8 cellular contexts compared by ENCODE assay signal in genomic region chr11:612201-612960, GRCh38. TPM values are rescaled to one million over a fixed set of nuclear protein-coding genes. Genes with fewer than 3 reads are reported as not detected.
DNase-seq lines count a peak whose midpoint lies in the region; ATAC-seq, FAIRE-seq and TF ChIP-seq lines count a peak whose summit lies in the region.

No MANE protein-coding gene starts in this region.

- peaks cover 27% of the 10 kb centered on the region; the same call in 1 of the 2 replicates for H3K79me2 ChIP-seq in HCT116 (ENCODE audit: insufficient read depth, low read length)

- H3K9ac ChIP-seq in HCT116 (ENCODE audit: low read length): no peak overlapping the region

- POLR2A ChIA-PET in HCT116 (lab: Charles Lee): interaction anchor here (1.0 kb wide), 1 partner anchor 57 kb away, joined by 3 read pairs; no protein-coding TSS in a partner anchor

- peaks cover 23 to 25% of the 10 kb centered on the region in 2 experiments; a peak in 3 of 4 replicates for H3K36me3 ChIP-seq in HCT116 (ENCODE audit: control insufficient read depth in 1 of 2, insufficient read depth in 2 of 2, low read length in 2 of 2)

- no peak overlapping the region for H3K4me3 Mint-ChIP-seq in CD14-positive monocyte
- peak overlapping the region; percentile 54 for H3K4me3 Mint-ChIP-seq in activated T-cell treated with anti-CD3 and anti-CD28 coated beads, Interleukin-2, amount 50 U/mL, for 4 hours

- H3K27me3 Mint-ChIP-seq in CD14-positive monocyte (ENCODE audit: low read depth in 3 of 3): peaks cover 0 to 1% (median 0%) of the 10 kb centered on the region in 3 donors
- H3K27me3 Mint-ChIP-seq in activated T-cell treated with anti-CD3 and anti-CD28 coated beads, Interleukin-2, amount 50 U/mL, for 4 hours (ENCODE audit: low read depth): no peaks in the 10 kb centered on the region

- H3K27ac ChIP-seq in HCT116 (ENCODE audit: low read depth, low read length): peak overlapping the region; percentile 47; the same call in 1 of the 2 replicates

- peaks cover 13% of the 10 kb centered on the region; the same call in 1 of the 2 replicates for H4K20me1 ChIP-seq in HCT116 (ENCODE audit: insufficient read depth)

- RAD21 ChIA-PET in HCT116 (lab: Charles Lee; ENCODE audit: low non-redundant PET in 1 of 2, low total read pairs in 2 of 2, uncharacterized antibody in 2 of 2, unreplicated experiment in 2 of 2): no interaction called here

- CTCF ChIA-PET in HCT116 (lab: Charles Lee): interaction anchor here (0.8 to 1.8 kb wide), 3 partner anchors 12 to 58 kb away, joined by 3 to 4 read pairs (median 3); no protein-coding TSS in a partner anchor

- H3K4me2 ChIP-seq in HCT116 (ENCODE audit: low read length): no peak overlapping the region

- peak overlapping the region; percentile 61 to 94 (median 86) for H3K27ac Mint-ChIP-seq in CD14-positive monocyte

- peaks cover 42 to 63% of the 10 kb centered on the region in 2 donors for H3K36me3 Mint-ChIP-seq in CD14-positive monocyte
- peaks cover 7% of the 10 kb centered on the region for H3K36me3 Mint-ChIP-seq in activated T-cell treated with anti-CD3 and anti-CD28 coated beads, Interleukin-2, amount 50 U/mL, for 4 hours (ENCODE audit: insufficient read depth)

- peaks cover 26% of the 10 kb centered on the region for H3K4me1 Mint-ChIP-seq in CD14-positive monocyte
- peaks cover 15% of the 10 kb centered on the region for H3K4me1 Mint-ChIP-seq in activated T-cell treated with anti-CD3 and anti-CD28 coated beads, Interleukin-2, amount 50 U/mL, for 4 hours (ENCODE audit: low read depth)

- H3K4me3 ChIP-seq in HCT116 (replicated peaks in 1 of 2; ENCODE audit: low read depth in 1 of 2, low read length in 2 of 2): no peak overlapping the region

- intact Hi-C loops in CD14-positive monocyte (cut with micrococcal nuclease) (loop anchor here (5.0 kb wide), 1 partner anchor 35 kb away; the partner anchor contains the start of gene PHRF1 (in 2 of the 2)), HCT116 (cut with micrococcal nuclease) (loop anchor here (1.0 to 2.0 kb wide), 2 partner anchors 36 to 53 kb away; partner anchors contain the start of gene PHRF1)

- DNase-seq in CD14-positive monocyte (ENCODE audit: low spot score) (peak; percentile 44), HCT116 (ENCODE audit: low read depth, low spot score) (peak; percentile 16), lung microvascular endothelial cell (ENCODE audit: low read depth in 2 of 2) (peak; percentile 25 to 46), H54 (ENCODE audit: insufficient read length, low spot score) (no peak), SHP77 treated with DMSO at 0.1 percent for 48 hours (lab: John Stamatoyannopoulos, UW) (no peak), mesenteric fat pad (ENCODE audit: low spot score) (no peak)
- DNase-seq in activated T-cell treated with anti-CD3 and anti-CD28 coated beads, Interleukin-2, amount 50 U/mL, for 4 hours: no peak
- DNase-seq in stimulated activated CD4-positive, alpha-beta T cell treated with anti-CD3 and anti-CD28 coated beads, Interleukin-2, amount 100 ng/mL, for 24 hours: no peak

- no peaks in the 10 kb centered on the region for H3K9me3 Mint-ChIP-seq in CD14-positive monocyte
- no peaks in the 10 kb centered on the region for H3K9me3 Mint-ChIP-seq in activated T-cell treated with anti-CD3 and anti-CD28 coated beads, Interleukin-2, amount 50 U/mL, for 4 hours

- peak; percentile 13; the same call in 1 of the 2 replicates for ATAC-seq in HCT116
- ATAC-seq in activated T-cell treated with anti-CD3 and anti-CD28 coated beads, Interleukin-2, amount 50 U/mL, for 4 hours: no peak

- no peak for FAIRE-seq in H54 (lab: Jason Lieb, UNC)

- no peaks in the 10 kb centered on the region for H3K9me3 ChIP-seq in HCT116 (ENCODE audit: control insufficient read depth in 1 of 2, insufficient read depth in 1 of 2, low read depth in 1 of 2, low read length in 2 of 2)

- no peaks in the 10 kb centered on the region for H3K27me3 ChIP-seq in HCT116 (ENCODE audit: insufficient read depth, low read length)

- H3K4me1 ChIP-seq in HCT116 (ENCODE audit: control insufficient read depth in 1 of 2, insufficient read depth in 2 of 2, low read length in 2 of 2): peaks cover 8 to 42% of the 10 kb centered on the region in 2 experiments

- TF ChIP-seq CTCF in CD14-positive monocyte (IDR thresholded peaks at IDR 0.05) (peak; percentile 27), HCT116 (IDR thresholded peaks at IDR 0.05 in 2 of 3, conservative IDR thresholded peaks at IDR 0.05 in 1 of 3; ENCODE audit: borderline replicate concordance in 1 of 3, insufficient read depth in 1 of 3, low read depth in 2 of 3, low read length in 2 of 3) (peak in 2 of 3 experiments; percentile 61 to 62; a peak in 4 of 6 replicates)

- H2AFZ ChIP-seq in HCT116 (ENCODE audit: low read depth, low read length, poor library complexity, severe bottlenecking): no peak overlapping the region

- BruUV-seq in HCT116 (replicated peaks; lab: Mats Ljungman, UMichigan): no TSS peak

- no peaks in the 10 kb centered on the region for H3K9me2 ChIP-seq in HCT116 (ENCODE audit: insufficient read depth)

- TF ChIP-seq RAD21 in HCT116 (IDR thresholded peaks at IDR 0.05; ENCODE audit: low read depth): no peak

- TF ChIP-seq POLR2A in HCT116 (IDR thresholded peaks at IDR 0.05; ENCODE audit: borderline replicate concordance, extremely low read depth, insufficient read depth, insufficient read length): no peak
- no peak for TF ChIP-seq POLR2A in H54 (IDR thresholded peaks at IDR 0.05; ENCODE audit: low read depth, low read length)

TF ChIP-seq in HCT116, 20 proteins besides CTCF, POLR2A, EP300 and RAD21 (continues in another document):
- no peak for TF ChIP-seq REST (IDR thresholded peaks at IDR 0.05; ENCODE audit: low read depth)
- no peak for TF ChIP-seq MAX (IDR thresholded peaks at IDR 0.05)
- no peak for TF ChIP-seq JUND (IDR thresholded peaks at IDR 0.05)
- no peak for TF ChIP-seq EZH2phosphoT487 (IDR thresholded peaks at IDR 0.05; ENCODE audit: borderline replicate concordance)
- TF ChIP-seq CBX3 (IDR thresholded peaks at IDR 0.05; ENCODE audit: low read depth): no peak
- no peak for TF ChIP-seq FOSL1 (IDR thresholded peaks at IDR 0.05; ENCODE audit: low read depth)
- TF ChIP-seq ELF1 (IDR thresholded peaks at IDR 0.05; ENCODE audit: borderline replicate concordance, low read depth): no peak
- TF ChIP-seq EGR1 (IDR thresholded peaks at IDR 0.05; ENCODE audit: low read depth): no peak
- TF ChIP-seq SIN3A (IDR thresholded peaks at IDR 0.05; ENCODE audit: low read depth): peak; percentile 62

RNA-seq across cellular contexts. Expression of gene IRF7, which starts 3.4 kb away (rescaled TPM):
- polyA plus RNA-seq in CD14-positive monocyte: 10 to 100 TPM; 38.6 to 42.9 TPM
- total RNA-seq in HCT116 (2021; ENCODE audit: unreplicated experiment): 15.2 TPM
- polyA plus RNA-seq in HCT116 (2012): 17.9 and 24.9 TPM in 2 replicates
- 10 to 100 TPM; 16.3 to 26.7 (median 17.7) TPM for total RNA-seq in activated T-cell treated with anti-CD3 and anti-CD28 coated beads, Interleukin-2, amount 50 U/mL, for 4 hours
- total RNA-seq in lung microvascular endothelial cell: 7.6 and 10.9 TPM in 2 replicates
- total RNA-seq in mesenteric fat pad: 29.1 TPM

RNA-seq across cellular contexts. Expression of gene CDHR5, which starts 12.4 kb away (rescaled TPM):
- under 1 TPM; 0.18 TPM for polyA plus RNA-seq in CD14-positive monocyte
- total RNA-seq in HCT116 (2021; ENCODE audit: unreplicated experiment) (not detected), lung microvascular endothelial cell (not detected in 2 replicates), mesenteric fat pad (1.1 TPM)
- polyA plus RNA-seq in HCT116 (2012): 0.13 and 0.44 TPM in 2 replicates
- total RNA-seq in activated T-cell treated with anti-CD3 and anti-CD28 coated beads, Interleukin-2, amount 50 U/mL, for 4 hours: not detected

RNA-seq across cellular contexts. Expression of gene SCT, which starts 14.6 kb away (rescaled TPM):
- polyA plus RNA-seq in CD14-positive monocyte: not detected
- not detected for total RNA-seq in HCT116 (2021; ENCODE audit: unreplicated experiment)
- polyA plus RNA-seq in HCT116 (2012): not detected in 2 replicates
- not detected for total RNA-seq in activated T-cell treated with anti-CD3 and anti-CD28 coated beads, Interleukin-2, amount 50 U/mL, for 4 hours
- total RNA-seq in lung microvascular endothelial cell: not detected in 2 replicates
- not detected for total RNA-seq in mesenteric fat pad

RNA-seq across cellular contexts. Expression of gene DRD4, which starts 24.7 kb away (rescaled TPM):
- not detected for polyA plus RNA-seq in CD14-positive monocyte
- total RNA-seq in HCT116 (2021; ENCODE audit: unreplicated experiment) (2.4 TPM), lung microvascular endothelial cell (not detected in 2 replicates), mesenteric fat pad (0.71 TPM)
- polyA plus RNA-seq in HCT116 (2012): 0.95 and 2.2 TPM in 2 replicates
- total RNA-seq in activated T-cell treated with anti-CD3 and anti-CD28 coated beads, Interleukin-2, amount 50 U/mL, for 4 hours: under 1 TPM in 2 of 3 donors, not detected in 1; 0.13 to 0.28 TPM

RNA-seq across cellular contexts. Expression of gene PHRF1, which starts 36.1 kb away (rescaled TPM):
- polyA plus RNA-seq in CD14-positive monocyte: 1 to 10 TPM; 1.3 to 3.3 TPM
- total RNA-seq in HCT116 (2021; ENCODE audit: unreplicated experiment): 45.5 TPM
- 20.3 TPM in 2 replicates for polyA plus RNA-seq in HCT116 (2012)
- 10 to 100 TPM; 57.7 to 59.2 (median 57.7) TPM for total RNA-seq in activated T-cell treated with anti-CD3 and anti-CD28 coated beads, Interleukin-2, amount 50 U/mL, for 4 hours
- 11.6 and 16.9 TPM in 2 replicates for total RNA-seq in lung microvascular endothelial cell
- total RNA-seq in mesenteric fat pad: 29.3 TPM

Comparison
In these comparisons a context has a peak if more than half of its experiments do, and no peak if none do; other contexts are left out.
1. DNase-seq: peak in CD14-positive monocyte (single experiment), HCT116 (single experiment) and lung microvascular endothelial cell (2 of 2); none in activated T-cell treated with anti-CD3 and anti-CD28 coated beads, Interleukin-2, amount 50 U/mL, for 4 hours (single experiment), H54 (single experiment), SHP77 treated with DMSO at 0.1 percent for 48 hours (single experiment), stimulated activated CD4-positive, alpha-beta T cell treated with anti-CD3 and anti-CD28 coated beads, Interleukin-2, amount 100 ng/mL, for 24 hours (0 of 2) and mesenteric fat pad (single experiment).